Comparison of ENCODE assay signal across 1 cellular context in the genomic region with DNA sequence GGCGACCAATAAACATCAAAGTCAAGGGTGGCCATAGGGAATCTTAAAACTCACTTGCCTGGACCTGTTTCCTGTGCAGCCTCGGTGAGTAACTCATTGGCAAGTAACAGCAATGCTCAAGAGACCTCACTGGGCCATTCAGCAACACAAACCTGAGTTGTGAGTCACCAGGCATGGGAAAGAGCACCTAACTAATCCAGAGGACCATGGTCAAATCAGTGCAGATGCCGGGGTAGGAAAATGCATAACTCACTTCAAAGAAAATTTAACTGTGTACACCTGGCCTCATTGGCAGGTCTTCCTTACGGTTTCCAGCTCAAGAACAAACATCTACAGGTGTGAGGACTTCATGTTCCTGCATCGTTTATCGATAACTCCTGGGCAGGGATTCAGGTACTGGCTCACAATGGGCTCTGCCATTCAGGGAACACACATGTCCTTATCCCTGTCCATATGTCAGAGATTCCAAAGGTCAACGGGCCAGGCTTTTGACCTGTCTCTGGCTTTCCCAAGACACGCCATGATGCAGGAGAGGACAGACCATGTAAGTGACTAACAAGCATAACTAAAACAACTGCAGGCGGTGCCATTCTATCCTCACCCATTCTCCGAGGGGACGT.
TF ChIP-seq lines count a peak whose summit lies in the region.

No MANE protein-coding gene starts in this region.

TF ChIP-seq in endothelial cell of umbilical vein, 7 proteins besides CTCF, POLR2A, EP300 and RAD21:
- TF ChIP-seq GATA2 (IDR thresholded peaks at IDR 0.05; ENCODE audit: insufficient read depth, insufficient read length, low read depth, low read length) (no peak), FOS (IDR thresholded peaks at IDR 0.05; ENCODE audit: borderline replicate concordance, insufficient read depth, low read length) (no peak), MYC (IDR thresholded peaks at IDR 0.05; ENCODE audit: low read depth, low read length) (no peak), JUN (IDR thresholded peaks at IDR 0.05; ENCODE audit: borderline replicate concordance, insufficient read depth, insufficient read length, low read depth) (no peak), EZH2 (IDR thresholded peaks at IDR 0.05; ENCODE audit: borderline replicate concordance, low read depth, low read length, severe bottlenecking) (no peak), POLR2AphosphoS5 (IDR thresholded peaks at IDR 0.05; ENCODE audit: insufficient read depth, low read depth, low read length) (no peak)
- TF ChIP-seq, protein P1, sequence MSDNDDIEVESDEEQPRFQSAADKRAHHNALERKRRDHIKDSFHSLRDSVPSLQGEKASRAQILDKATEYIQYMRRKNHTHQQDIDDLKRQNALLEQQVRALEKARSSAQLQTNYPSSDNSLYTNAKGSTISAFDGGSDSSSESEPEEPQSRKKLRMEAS (IDR thresholded peaks at IDR 0.05; ENCODE audit: insufficient read depth, insufficient read length), result no peak
